In the genomic region with DNA sequence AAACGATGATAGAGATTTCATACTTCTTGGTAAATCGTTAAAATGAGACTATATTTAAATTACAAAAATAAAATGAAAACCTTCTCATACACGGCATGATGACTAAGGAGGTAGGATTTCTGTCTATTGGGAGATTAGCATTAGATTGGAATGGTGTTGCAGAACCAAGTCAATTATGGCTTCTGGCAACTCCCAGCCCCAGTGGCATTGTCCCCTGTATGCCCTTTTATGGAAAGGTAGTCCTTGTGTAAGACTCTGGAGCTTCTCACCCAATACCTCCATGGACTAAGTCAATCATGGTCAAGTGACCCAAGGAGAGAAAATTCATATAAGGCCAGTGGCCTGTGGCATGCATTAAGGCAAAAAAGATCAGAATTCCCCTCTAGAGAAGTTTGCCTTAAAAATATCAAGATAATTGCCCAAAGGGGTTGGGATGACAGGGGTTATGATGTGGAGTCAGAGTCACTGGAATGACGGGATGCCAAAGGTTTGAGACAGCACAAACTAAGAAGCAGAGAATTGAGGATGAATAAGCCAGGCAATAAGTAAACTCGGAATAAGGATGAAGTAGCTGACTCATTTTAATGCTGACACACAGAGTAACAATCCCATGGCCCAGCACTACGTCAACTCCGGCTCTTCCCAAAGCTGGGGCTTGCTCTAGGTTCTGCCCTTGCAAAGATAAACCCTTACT, we compare ENCODE assay signal across 14 cellular contexts. TPM values are rescaled to one million over a fixed set of nuclear protein-coding genes. Genes with fewer than 3 reads are reported as not detected.
DNase-seq lines count a peak whose midpoint lies in the region; ATAC-seq and TF ChIP-seq lines count a peak whose summit lies in the region.
"Had no signal": no experiment of that assay in that cellular context is flagged by ENCODE, and none has a peak within 500 bp of the region (broad histone marks: within the 10 kb centered on the region; RNA-seq: fewer than 3 reads in every experiment).

No MANE protein-coding gene starts in this region.

- no TSS peak for BruUV-seq in IMR-90 (replicated peaks; lab: Mats Ljungman, UMichigan)

- H3K27ac Mint-ChIP-seq in chondrocyte (ENCODE audit: unreplicated experiment) = peak overlapping the region; percentile 93
- H3K27ac Mint-ChIP-seq: activated CD4-positive, alpha-beta T cell treated with anti-CD3 and anti-CD28 coated beads for 36 hours; stimulated activated memory B cell treated with anti-CD40 and anti-IgM and Interleukin-4, amounts not matched to agents 10 μg/mL and 1 μg/mL and 100 μg/mL, for 72 hours had no signal

- peak overlapping the region; percentile 90 for H2AK5ac ChIP-seq in IMR-90 (ENCODE audit: low read depth, low read length)

- 0% methylated on average over 1 of the region's 7 CpGs; no CpG with 5 or more reads in 1 of the 2 experiments for WGBS in IMR-90 (ENCODE audit: extremely low coverage in 2 of 2, insufficient read length in 1 of 2), 2 experiments

- H3K79me1 ChIP-seq in IMR-90 (ENCODE audit: low read depth in 1 of 2, low read length in 2 of 2) = no peaks in the 10 kb centered on the region

- peak overlapping the region; percentile 93 for H3K14ac ChIP-seq in IMR-90 (replicated peaks; ENCODE audit: low read depth, low read length)

- peak overlapping the region; percentile 95 for H3K23ac ChIP-seq in IMR-90 (ENCODE audit: low read depth, low read length)

- TF ChIP-seq POLR2A in IMR-90 (IDR thresholded peaks at IDR 0.05; ENCODE audit: low read depth, low read length) = no peak

- H3K56ac ChIP-seq in IMR-90 (ENCODE audit: extremely low read depth, insufficient read depth, low read length) = peak overlapping the region; percentile 93

- H3K27me3 ChIP-seq in AG04450 (ENCODE audit: control insufficient read depth, insufficient read depth, low read length) (no peaks in the 10 kb centered on the region), IMR-90 (ENCODE audit: control insufficient read depth, insufficient read depth, low read length) (no peaks in the 10 kb centered on the region)

- peak overlapping the region; percentile 79 for H2BK15ac ChIP-seq in IMR-90 (ENCODE audit: low read depth, low read length)

- H4K5ac ChIP-seq in IMR-90 (ENCODE audit: low read depth, low read length) = peak overlapping the region; percentile 65; the same call in 1 of the 2 replicates

- peak overlapping the region; percentile 7; the same call in 1 of the 2 replicates for H3K4me2 ChIP-seq in IMR-90 (ENCODE audit: low read depth, low read length)

- H2BK5ac ChIP-seq in IMR-90 (ENCODE audit: low read depth, low read length, poor library complexity, severe bottlenecking) = peak overlapping the region; percentile 100

- no peak overlapping the region for H3K4me3 Mint-ChIP-seq in chondrocyte (ENCODE audit: unreplicated experiment)
- H3K4me3 Mint-ChIP-seq: activated CD4-positive, alpha-beta T cell treated with anti-CD3 and anti-CD28 coated beads for 36 hours; stimulated activated memory B cell treated with anti-CD40 and anti-IgM and Interleukin-4, amounts not matched to agents 10 μg/mL and 1 μg/mL and 100 μg/mL, for 72 hours had no signal

- TF ChIP-seq CTCF in AG04450 (IDR thresholded peaks at IDR 0.05; ENCODE audit: low read depth, low read length) (no peak), IMR-90 (conservative IDR thresholded peaks at IDR 0.05; ENCODE audit: low read depth, low read length) (no peak), chondrocyte (IDR thresholded peaks at IDR 0.05) (no peak)

- peak overlapping the region; percentile 98 for H2BK120ac ChIP-seq in IMR-90 (ENCODE audit: low read depth, low read length)

- peaks cover 4% of the 10 kb centered on the region for H3K4me1 ChIP-seq in IMR-90 (ENCODE audit: control insufficient read depth, insufficient read depth, low read length)

- peak overlapping the region; percentile 95 for H3K4ac ChIP-seq in IMR-90 (ENCODE audit: low read depth, low read length)

- CTCF ChIA-PET in AG04450 (lab: Charles Lee) (interaction anchor here (1.7 kb wide), 1 partner anchor 16 kb away, joined by 7 read pairs; no protein-coding TSS in a partner anchor), IMR-90 (lab: Yijun Ruan, JAX) (interaction anchor here (0.6 to 0.8 kb wide), 2 partner anchors 9 to 447 kb away, joined by 3 read pairs; no protein-coding TSS in a partner anchor)

- dilution Hi-C loops in IMR-90 (cut with HindIII; ENCODE audit: low sequenced_read_pairs, unreplicated experiment) = no loop called here

- in situ Hi-C loops in IMR-90 (cut with MboI; ENCODE audit: low sequenced_read_pairs) = no loop called here

- H3K4me3 ChIP-seq in AG04450 (ENCODE audit: low read depth, low read length) (no peak overlapping the region), IMR-90 (ENCODE audit: insufficient read depth, low read depth, low read length) (no peak overlapping the region)
- H3K4me3 ChIP-seq: mucosa of descending colon had no signal

- H3K9ac ChIP-seq in IMR-90 (ENCODE audit: low read depth, low read length) = no peak overlapping the region

- no peak for TF ChIP-seq RAD21 in IMR-90 (IDR thresholded peaks at IDR 0.05; ENCODE audit: low read length)

- H3K27me3 Mint-ChIP-seq in chondrocyte (ENCODE audit: low read depth) = no peaks in the 10 kb centered on the region
- H3K27me3 Mint-ChIP-seq: activated CD4-positive, alpha-beta T cell treated with anti-CD3 and anti-CD28 coated beads for 36 hours; stimulated activated memory B cell treated with anti-CD40 and anti-IgM and Interleukin-4, amounts not matched to agents 10 μg/mL and 1 μg/mL and 100 μg/mL, for 72 hours had no signal

- peak overlapping the region; percentile 92 for H3K18ac ChIP-seq in IMR-90 (ENCODE audit: low read depth, low read length)

- ATAC-seq in IMR-90 (ENCODE audit: low read depth) = peak; percentile 99
- no peak for ATAC-seq in GM19395 (IDR thresholded peaks at IDR 0.05; ENCODE audit: unreplicated experiment)
- no peak for ATAC-seq in HG02884 (IDR thresholded peaks at IDR 0.05; ENCODE audit: unreplicated experiment)
- ATAC-seq: activated CD4-positive, alpha-beta T cell treated with anti-CD3 and anti-CD28 coated beads for 36 hours; mucosa of descending colon; stimulated activated memory B cell treated with anti-CD40 and anti-IgM and Interleukin-4, amounts not matched to agents 10 μg/mL and 1 μg/mL and 100 μg/mL, for 72 hours had no signal

- H2BK20ac ChIP-seq in IMR-90 (ENCODE audit: low read depth, low read length) = peak overlapping the region; percentile 99

- H3K36me3 ChIP-seq in IMR-90 (ENCODE audit: control insufficient read depth, insufficient read depth, low read length) = no peaks in the 10 kb centered on the region

- peak; percentile 89 for DNase-seq in AG04450 (ENCODE audit: low read depth, low spot score)
- DNase-seq in IMR-90 = peak; percentile 99
- DNase-seq in chondrocyte (ENCODE audit: low spot score) = no peak
- peak; percentile 5 to 85 for DNase-seq in lung microvascular endothelial cell (ENCODE audit: low read depth in 2 of 2)
- DNase-seq in activated CD4-positive, CD25-positive, alpha-beta regulatory T cell (lab: John Stamatoyannopoulos, UW) = no peak
- DNase-seq in iPS-NIHi11 (ENCODE audit: low spot score) = no peak
- DNase-seq: activated CD4-positive, alpha-beta T cell treated with anti-CD3 and anti-CD28 coated beads for 36 hours; activated naive CD4-positive, alpha-beta T cell treated with Interleukin-2 at 50 U/mL for 16 hours; mucosa of descending colon; SHP77 had no signal

- intact Hi-C loops in IMR-90 (cut with micrococcal nuclease) = loop anchor here (2.0 to 5.0 kb wide), 2 partner anchors 46 to 1106 kb away; no protein-coding TSS in a partner anchor

- H3K9me1 ChIP-seq in IMR-90 (ENCODE audit: insufficient read depth, low read length) = no peaks in the 10 kb centered on the region

- H4K20me1 ChIP-seq in IMR-90 (ENCODE audit: insufficient read depth, low read length) = no peaks in the 10 kb centered on the region

- peaks cover 27% of the 10 kb centered on the region for H3K4me1 Mint-ChIP-seq in chondrocyte (ENCODE audit: low read depth)
- H3K4me1 Mint-ChIP-seq: activated CD4-positive, alpha-beta T cell treated with anti-CD3 and anti-CD28 coated beads for 36 hours; stimulated activated memory B cell treated with anti-CD40 and anti-IgM and Interleukin-4, amounts not matched to agents 10 μg/mL and 1 μg/mL and 100 μg/mL, for 72 hours had no signal

- H2AFZ ChIP-seq in IMR-90 (replicated peaks; ENCODE audit: low read length, poor library complexity) = peak overlapping the region; percentile 78

- H4K91ac ChIP-seq in IMR-90 (ENCODE audit: insufficient read depth, low read depth, low read length) = peak overlapping the region; percentile 85

- H4K8ac ChIP-seq in IMR-90 (ENCODE audit: low read depth in 2 of 2, low read length in 2 of 2) = peak overlapping the region; percentile 29 to 96; a peak in 3 of 4 replicates

- peak overlapping the region; percentile 89 for H3K27ac ChIP-seq in AG04450 (ENCODE audit: low read depth, low read length)
- H3K27ac ChIP-seq in IMR-90 (ENCODE audit: insufficient read depth, low read length) = peak overlapping the region; percentile 80
- H3K27ac ChIP-seq: C4-2B had no signal

- no peaks in the 10 kb centered on the region; the same call in 1 of the 2 replicates for H3K9me3 ChIP-seq in AG04450 (ENCODE audit: control insufficient read depth, insufficient read depth, low read length)
- H3K9me3 ChIP-seq in IMR-90 (ENCODE audit: control insufficient read depth, insufficient read depth, low read length) = no peaks in the 10 kb centered on the region
- H3K9me3 ChIP-seq: mucosa of descending colon had no signal

- H2AK9ac ChIP-seq in IMR-90 (replicated peaks; ENCODE audit: low read depth, low read length, poor library complexity) = peak overlapping the region; percentile 69

- POLR2A ChIA-PET in AG04450 (lab: Yijun Ruan, JAX) = interaction anchor here (0.5 kb wide), 1 partner anchor 213 kb away, joined by 3 read pairs; the partner anchor contains the start of gene TRPC4
- POLR2A ChIA-PET in IMR-90 (lab: Charles Lee; ENCODE audit: unreplicated experiment) = no interaction called here

- no peaks in the 10 kb centered on the region for H3K9me3 Mint-ChIP-seq in chondrocyte (ENCODE audit: low read depth)
- H3K9me3 Mint-ChIP-seq: stimulated activated memory B cell treated with anti-CD40 and anti-IgM and Interleukin-4, amounts not matched to agents 10 μg/mL and 1 μg/mL and 100 μg/mL, for 72 hours had no signal

- no peaks in the 10 kb centered on the region for H3K36me3 Mint-ChIP-seq in chondrocyte (ENCODE audit: low read depth)
- H3K36me3 Mint-ChIP-seq: stimulated activated memory B cell treated with anti-CD40 and anti-IgM and Interleukin-4, amounts not matched to agents 10 μg/mL and 1 μg/mL and 100 μg/mL, for 72 hours had no signal

TF ChIP-seq in IMR-90, 13 proteins besides CTCF, POLR2A, EP300 and RAD21 (continues in another document):
- peak; percentile 87 for TF ChIP-seq NFE2L2 (IDR thresholded peaks at IDR 0.05; ENCODE audit: low read depth, low read length)
- TF ChIP-seq BHLHE40 (IDR thresholded peaks at IDR 0.05; ENCODE audit: low read depth, low read length) = 0 out of 2 replicates have a peak, but pooled peaks have one; percentile 30

RNA-seq across cellular contexts. Expression of gene POSTN, which starts 57.8 kb away (rescaled TPM):
- polyA plus RNA-seq in AG04450 (2011; rRNA removed) (241 and 359 TPM in 2 replicates), IMR-90 (2012; rRNA removed) (31.5 and 44.7 TPM in 2 replicates)
- polyA minus RNA-seq in AG04450 (2011; rRNA and poly(A)+ RNA removed) = 105 and 159 TPM in 2 replicates
- total RNA-seq in IMR-90 (2012; rRNA removed) (31.9 and 32.6 TPM in 2 replicates), chondrocyte (5,433 to 6,725 TPM (median 6,602 TPM) in 3 replicates), lung microvascular endothelial cell (12.1 and 55.1 TPM in 2 replicates)
- polyA plus RNA-seq in IMR-90 (2012; cell fraction: cytosol; rRNA removed) = 4.5 and 6.2 TPM in 2 replicates
- polyA plus RNA-seq in IMR-90 (2012; cell fraction: nucleus; rRNA removed; ENCODE audit: low replicate concordance) = 1.9 and 29.5 TPM in 2 replicates
- total RNA-seq: activated CD4-positive, alpha-beta T cell treated with anti-CD3 and anti-CD28 coated beads for 36 hours had no signal

Comparison
In these comparisons a context has a peak if more than half of its experiments do, and no peak if none do; other contexts are left out.
1. DNase-seq: peak in AG04450 (single experiment), IMR-90 (single experiment) and lung microvascular endothelial cell (2 of 2); none in chondrocyte (single experiment), activated CD4-positive, CD25-positive, alpha-beta regulatory T cell (0 of 4) and iPS-NIHi11 (single experiment).
2. RNA of gene POSTN, which starts 57.8 kb away (total RNA-seq): 5,433 to 6,725 TPM in chondrocyte; 31.9 to 32.6 TPM in IMR-90 and 12.1 to 55.1 TPM in lung microvascular endothelial cell; every median in the first group is over 10 times any median in the second.